25 cellular contexts compared by ENCODE assay signal in genomic region chr13:23626730-23627129, GRCh38. TPM values are rescaled to one million over a fixed set of nuclear protein-coding genes. Genes with fewer than 3 reads are reported as not detected.
A peak's percentile ranks its signal among the peaks of the same experiment; 100 is the strongest.
DNase-seq lines count a peak whose midpoint lies in the region; ATAC-seq, FAIRE-seq and TF ChIP-seq lines count a peak whose summit lies in the region.
"Had no signal": no experiment of that assay in that cellular context is flagged by ENCODE, and none has a peak within 500 bp of the region (broad histone marks: within the 10 kb centered on the region; RNA-seq: fewer than 3 reads in every experiment).

No MANE protein-coding gene starts in this region.

- DNase-seq in GM23338 (ENCODE audit: low spot score) (no peak), H1 (ENCODE audit: low read depth in 1 of 2, low spot score in 2 of 2) (no peak), right cardiac atrium (peak in 1 of 3 donors; percentile 56), pons (ENCODE audit: low spot score) (peak; percentile 64), tibial artery (no peak), cerebellar nuclear complex (lab: John Stamatoyannopoulos, UW) (no peak), AG08395 (ENCODE audit: low spot score) (no peak)
- no peak for DNase-seq in activated CD4-positive, alpha-beta T cell treated with anti-CD3 and anti-CD28 coated beads, Interleukin-2, amount 50 U/mL, for 1 hour
- DNase-seq: ACHN; activated CD4-positive, alpha-beta T cell treated with anti-CD3 and anti-CD28 coated beads for 48 hours; activated naive CD4-positive, alpha-beta T cell treated with Interleukin-2 at 50 U/mL for 16 hours; activated T-cell treated with anti-CD3 and anti-CD28 coated beads, Interleukin-2, amount 50 U/mL, for 4 hours; brain microvascular endothelial cell; DMS53; effector CD8-positive, alpha-beta T cell; Kasumi-1; mesenchymal stem cell; MV-4-11; NCI-H146; NCI-H524 treated with DMSO at 0.1 percent for 48 hours; SHP77 treated with DMSO at 0.1 percent for 48 hours had no signal

- no peak overlapping the region for H2BK20ac ChIP-seq in H1 (ENCODE audit: low read length)

- CTCF ChIA-PET in H1 (lab: Charles Lee; ENCODE audit: partially characterized antibody) = interaction anchor here (1.4 kb wide), 1 partner anchor 8 kb away, joined by 4 read pairs; no protein-coding TSS in a partner anchor

- H3K18ac ChIP-seq in H1 (ENCODE audit: extremely low read depth, low read length) = no peak overlapping the region

- no peaks in the 10 kb centered on the region for H4K20me1 ChIP-seq in GM23338 (replicated peaks; ENCODE audit: insufficient read depth)
- H4K20me1 ChIP-seq in H1 (replicated peaks in 1 of 2; ENCODE audit: control insufficient read depth in 1 of 2, insufficient read depth in 2 of 2, low read length in 2 of 2) = no peaks in the 10 kb centered on the region
- H4K20me1 ChIP-seq: BLaER1 had no signal

- no peak for TF ChIP-seq CTCF in GM23338 (conservative IDR thresholded peaks at IDR 0.05; ENCODE audit: low read depth in 2 of 2)
- no peak for TF ChIP-seq CTCF in H1 (IDR thresholded peaks at IDR 0.05; ENCODE audit: control extremely low read depth in 1 of 3, insufficient read depth in 1 of 3, low read depth in 1 of 3, low read length in 3 of 3)
- TF ChIP-seq CTCF in tibial artery (IDR thresholded peaks at IDR 0.05) = no peak

- no peak overlapping the region for H3K9ac ChIP-seq in H1 (replicated peaks in 1 of 4; ENCODE audit: extremely low read depth in 1 of 4, low read depth in 3 of 4, low read length in 3 of 4)
- H3K9ac ChIP-seq: BLaER1 had no signal

- no peak for TF ChIP-seq RAD21 in H1 (IDR thresholded peaks at IDR 0.05 in 1 of 2, conservative IDR thresholded peaks at IDR 0.05 in 1 of 2; ENCODE audit: low read depth in 2 of 2, low read length in 2 of 2)

- no peaks in the 10 kb centered on the region for H3K9me2 ChIP-seq in GM23338 (ENCODE audit: insufficient read depth)

- ATAC-seq in GM23338 (peak; percentile 16; the same call in 1 of the 3 replicates), right cardiac atrium (peak; percentile 61 to 81)
- ATAC-seq: activated T-cell treated with anti-CD3 and anti-CD28 coated beads, Interleukin-2, amount 50 U/mL, for 4 hours had no signal

- H3K36me3 ChIP-seq in GM23338 (ENCODE audit: insufficient read depth) (no peaks in the 10 kb centered on the region), H1 (ENCODE audit: control insufficient read depth in 2 of 4, insufficient read depth in 4 of 4, low read length in 3 of 4) (no peaks in the 10 kb centered on the region; a peak in 1 of 8 replicates), tibial artery (no peaks in the 10 kb centered on the region)
- H3K36me3 ChIP-seq: BLaER1, brain microvascular endothelial cell had no signal

- H3K4me3 ChIP-seq in GM23338 (no peak overlapping the region), H1 (ENCODE audit: extremely low read depth in 1 of 4, insufficient read depth in 2 of 4, low read depth in 3 of 4, low read length in 4 of 4) (no peak overlapping the region), right cardiac atrium (ENCODE audit: low read length) (no peak overlapping the region), tibial artery (no peak overlapping the region)
- H3K4me3 ChIP-seq: BLaER1 had no signal

- H3K56ac ChIP-seq in H1 (replicated peaks; ENCODE audit: insufficient read length, low read depth, low read length) = no peak overlapping the region

- 77% methylated on average over 9 of the region's 9 CpGs; no CpG with 5 or more reads in 1 of the 2 experiments for WGBS in H1 (ENCODE audit: extremely low coverage in 1 of 2, insufficient coverage in 1 of 2, insufficient read length in 1 of 2, insufficient replicate concordance in 2 of 2, low coverage in 1 of 2, low lambda C conversion rate in 2 of 2, missing lambda C conversion rate in 1 of 2), 2 experiments
- 62% methylated on average over 9 of the region's 9 CpGs for WGBS in right cardiac atrium

- no peak for FAIRE-seq in H1 (lab: Jason Lieb, UNC)
- FAIRE-seq: colon, G401.6 had no signal

- H3K79me2 ChIP-seq in GM23338 (replicated peaks; ENCODE audit: insufficient read depth) (no peaks in the 10 kb centered on the region), H1 (ENCODE audit: control insufficient read depth in 1 of 2, insufficient read depth in 2 of 2, low read length in 2 of 2) (no peaks in the 10 kb centered on the region)

- POLR2A ChIA-PET in H1 (lab: Charles Lee; ENCODE audit: partially characterized antibody) = no interaction called here

- TF ChIP-seq EP300 in H1 (IDR thresholded peaks at IDR 0.05; ENCODE audit: borderline replicate concordance in 1 of 2, low read depth in 2 of 2, low read length in 2 of 2) = no peak

- H3K23me2 ChIP-seq in H1 (ENCODE audit: low read depth, low read length) = no peaks in the 10 kb centered on the region

- intact Hi-C loops in right cardiac atrium (cut with DNase I) (no loop called here), tibial artery (cut with DNase I; ENCODE audit: low total_unique reads) (no loop called here)

- H3K14ac ChIP-seq in H1 (ENCODE audit: insufficient read length) = no peak overlapping the region

- no peak overlapping the region for H2BK15ac ChIP-seq in H1 (ENCODE audit: low read length)

- H4K8ac ChIP-seq in H1 (ENCODE audit: extremely low read depth, insufficient read depth, low read length) = no peak overlapping the region

- H3K4ac ChIP-seq in H1 (replicated peaks; ENCODE audit: insufficient read length, low read depth, low read length) = no peak overlapping the region

- no peak overlapping the region for H2BK120ac ChIP-seq in H1 (replicated peaks; ENCODE audit: low read depth, low read length)

- H3K4me1 ChIP-seq in GM23338 (ENCODE audit: insufficient read depth) (peaks cover 21% of the 10 kb centered on the region), H1 (replicated peaks in 1 of 4; ENCODE audit: control insufficient read depth in 3 of 4, insufficient read depth in 4 of 4, low read length in 3 of 4) (peaks cover 0 to 15% (median 8%) of the 10 kb centered on the region in 4 experiments; a peak in 5 of 7 replicates), right cardiac atrium (ENCODE audit: control insufficient read depth, insufficient read depth, low read length) (peaks cover 12% of the 10 kb centered on the region), tibial artery (peaks cover 0 to 12% (median 5%) of the 10 kb centered on the region in 4 donors)
- H3K4me1 ChIP-seq: BLaER1 had no signal

- peaks cover 31% of the 10 kb centered on the region for H3K4me1 Mint-ChIP-seq in GM23338

- no peak overlapping the region for H2BK5ac ChIP-seq in H1 (ENCODE audit: low read depth, low read length)

- H3F3A ChIP-seq in GM23338 (replicated peaks; ENCODE audit: low read depth) = no peaks in the 10 kb centered on the region

- no peak overlapping the region for H2BK12ac ChIP-seq in H1 (ENCODE audit: low read depth, low read length)

- no peak overlapping the region for H2AK5ac ChIP-seq in H1 (ENCODE audit: low read depth, low read length)

- no peaks in the 10 kb centered on the region; the same call in 2 of the 3 replicates for H3K9me3 Mint-ChIP-seq in GM23338
- H3K9me3 Mint-ChIP-seq: activated T-cell treated with anti-CD3 and anti-CD28 coated beads, Interleukin-2, amount 50 U/mL, for 4 hours had no signal

- H3K4me2 ChIP-seq in GM23338 (no peak overlapping the region), H1 (ENCODE audit: insufficient read depth in 1 of 2, low read depth in 2 of 2, low read length in 2 of 2) (no peak overlapping the region)
- H3K4me2 ChIP-seq: BLaER1 had no signal

- H3K9me3 ChIP-seq in H1 (ENCODE audit: insufficient read depth in 2 of 2, low read depth in 1 of 2, low read length in 1 of 2) = no peaks in the 10 kb centered on the region
- no peaks in the 10 kb centered on the region for H3K9me3 ChIP-seq in right cardiac atrium (ENCODE audit: control insufficient read depth, low read length)
- H3K9me3 ChIP-seq in tibial artery = no peaks in the 10 kb centered on the region
- H3K9me3 ChIP-seq: BLaER1 had no signal

- no peak overlapping the region for H3K4me3 Mint-ChIP-seq in GM23338
- H3K4me3 Mint-ChIP-seq: activated T-cell treated with anti-CD3 and anti-CD28 coated beads, Interleukin-2, amount 50 U/mL, for 4 hours had no signal

- TF ChIP-seq POLR2A in H1 (IDR thresholded peaks at IDR 0.05; ENCODE audit: control extremely low read depth in 1 of 2, low read depth in 2 of 2, low read length in 2 of 2) = no peak

- no peak overlapping the region for H4K91ac ChIP-seq in H1 (replicated peaks; ENCODE audit: insufficient read length, low read length)

- H3K23ac ChIP-seq in H1 (ENCODE audit: insufficient read length) = no peak overlapping the region

- H3K27me3 ChIP-seq in GM23338 (ENCODE audit: insufficient read depth) = no peaks in the 10 kb centered on the region
- no peaks in the 10 kb centered on the region for H3K27me3 ChIP-seq in H1 (replicated peaks in 1 of 4; ENCODE audit: control insufficient read depth in 3 of 4, extremely low read depth in 1 of 4, insufficient read depth in 3 of 4, low read length in 3 of 4)
- no peaks in the 10 kb centered on the region for H3K27me3 ChIP-seq in right cardiac atrium (ENCODE audit: control insufficient read depth, insufficient read depth)
- H3K27me3 ChIP-seq in tibial artery = no peaks in the 10 kb centered on the region
- H3K27me3 ChIP-seq: BLaER1, brain microvascular endothelial cell had no signal

- H2AFZ ChIP-seq in GM23338 (peak overlapping the region; percentile 92), H1 (ENCODE audit: low read length) (peak overlapping the region; percentile 78)

- H4K5ac ChIP-seq in H1 (ENCODE audit: insufficient read length, low read depth, low read length) = no peak overlapping the region

- H3K36me3 Mint-ChIP-seq in GM23338 (ENCODE audit: low read depth) = no peaks in the 10 kb centered on the region

- no peaks in the 10 kb centered on the region for H3K79me1 ChIP-seq in H1 (ENCODE audit: low read depth, low read length)

- H3K27me3 Mint-ChIP-seq in GM23338 (ENCODE audit: insufficient read depth, low read depth, poor library complexity) = peaks cover 2% of the 10 kb centered on the region

- H3K27ac ChIP-seq in GM23338 (ENCODE audit: low read depth) (no peak overlapping the region), H1 (ENCODE audit: low read depth, low read length) (no peak overlapping the region), right cardiac atrium (ENCODE audit: low read length) (peak overlapping the region; percentile 44), tibial artery (no peak overlapping the region)
- H3K27ac ChIP-seq: BLaER1, brain microvascular endothelial cell, VCaP had no signal

- peak overlapping the region; percentile 21; the same call in 1 of the 2 replicates for H3K27ac Mint-ChIP-seq in GM23338

RNA-seq across cellular contexts. Expression of gene TNFRSF19, which starts 56.5 kb away (rescaled TPM):
- 0.35 and 0.93 TPM in 2 replicates for total RNA-seq in GM23338 (2014; rRNA removed; shearing (Covaris generic))
- polyA plus RNA-seq in GM23338 (2016; fragmentation: Nextera tagmentation; extraction: Ambion mirVana) = 0.21 and 0.24 TPM in 2 replicates
- 0.50 and 0.57 TPM in 2 replicates for total RNA-seq in H1 (2021; fragmentation: NEBNext Ultra II Directional; extraction: Animal tissue kit (Norgen Biotek cat#: 25700))
- 0.95 and 1.8 TPM in 2 replicates for polyA plus RNA-seq in H1 (2011; rRNA removed)
- polyA plus RNA-seq in H1 (2011; cell fraction: cytosol; rRNA removed) = 1.5 TPM
- 1.4 TPM for polyA plus RNA-seq in H1 (2011; cell fraction: nucleus; rRNA removed)
- polyA plus RNA-seq in H1 (2012, experiment 1 of 2) = 1.1 to 1.4 TPM (median 1.2 TPM) in 4 replicates
- 0.22 TPM for polyA plus RNA-seq in H1 (2012, experiment 2 of 2)
- 0.20 TPM for polyA plus RNA-seq in H1 (2013, experiment 1 of 2)
- polyA plus RNA-seq in H1 (2013, experiment 2 of 2) = 0.15 TPM
- 2.2 and 3.3 TPM in 2 replicates for polyA minus RNA-seq in H1 (2011; rRNA and poly(A)+ RNA removed)
- 2.3 TPM for polyA minus RNA-seq in H1 (2011; cell fraction: cytosol; rRNA and poly(A)+ RNA removed)
- polyA minus RNA-seq in H1 (2011; cell fraction: nucleus; rRNA and poly(A)+ RNA removed) = 1.1 TPM
- 10 to 100 TPM; 26.2 to 50.8 (median 38.6) TPM for total RNA-seq in right cardiac atrium
- polyA plus RNA-seq in right cardiac atrium = 15.6 TPM

Comparison
In these comparisons a context has a peak if more than half of its experiments do, and no peak if none do; other contexts are left out.
1. RNA of gene TNFRSF19, which starts 56.5 kb away (total RNA-seq): 26.2 to 50.8 TPM in right cardiac atrium; 0.50 to 0.57 TPM in H1 and 0.35 to 0.93 TPM in GM23338; every median in the first group is over 10 times any median in the second.